9 cellular contexts compared by ENCODE assay signal in genomic region chr13:114019367-114019766, GRCh38. TPM values are rescaled to one million over a fixed set of nuclear protein-coding genes. Genes with fewer than 3 reads are reported as not detected.
DNase-seq lines count a peak whose midpoint lies in the region; ATAC-seq and TF ChIP-seq lines count a peak whose summit lies in the region.
"Had no signal": no experiment of that assay in that cellular context is flagged by ENCODE, and none has a peak within 500 bp of the region (broad histone marks: within the 10 kb centered on the region; RNA-seq: fewer than 3 reads in every experiment).

No MANE protein-coding gene starts in this region.

- no peaks in the 10 kb centered on the region for H3K9me3 ChIP-seq in CD8-positive, alpha-beta T cell (ENCODE audit: low read length)
- peaks cover 0 to 1% of the 10 kb centered on the region in 2 donors for H3K9me3 ChIP-seq in neuronal stem cell (replicated peaks in 1 of 2; ENCODE audit: control insufficient read depth in 2 of 2, insufficient read depth in 1 of 2, low read depth in 1 of 2, low read length in 2 of 2)

- no peak overlapping the region for H3K14ac ChIP-seq in neuronal stem cell (ENCODE audit: low read length)

- peaks cover 3% of the 10 kb centered on the region for H3K79me1 ChIP-seq in neuronal stem cell (ENCODE audit: low read depth, low read length)

- H3K27me3 Mint-ChIP-seq in CD8-positive, alpha-beta T cell (ENCODE audit: low read depth), result no peaks in the 10 kb centered on the region
- no peaks in the 10 kb centered on the region for H3K27me3 Mint-ChIP-seq in Calu3 (ENCODE audit: unreplicated experiment)

- no peak overlapping the region for H3K27ac Mint-ChIP-seq in CD8-positive, alpha-beta T cell
- H3K27ac Mint-ChIP-seq in Calu3 (ENCODE audit: unreplicated experiment), result no peak overlapping the region

- BruUV-seq in Calu3 (replicated peaks; lab: Mats Ljungman, UMichigan), result no TSS peak

- no peak overlapping the region for H2AFZ ChIP-seq in neuronal stem cell (ENCODE audit: low read length)

- H3K36me3 Mint-ChIP-seq in CD8-positive, alpha-beta T cell, result peaks cover 77% of the 10 kb centered on the region
- no peaks in the 10 kb centered on the region for H3K36me3 Mint-ChIP-seq in Calu3 (ENCODE audit: insufficient read depth, unreplicated experiment)

- H3K4me1 ChIP-seq in CD8-positive, alpha-beta T cell (ENCODE audit: insufficient read depth, low read length), result no peaks in the 10 kb centered on the region
- H3K4me1 ChIP-seq in neuronal stem cell (ENCODE audit: control insufficient read depth in 2 of 2, insufficient read depth in 1 of 2, low read depth in 1 of 2, low read length in 2 of 2), result peaks cover 0 to 2% of the 10 kb centered on the region in 2 donors

- H3K27ac ChIP-seq in CD8-positive, alpha-beta T cell (ENCODE audit: low read depth, low read length), result no peak overlapping the region
- no peak overlapping the region for H3K27ac ChIP-seq in neuronal stem cell (replicated peaks; ENCODE audit: low read length)

- H2BK5ac ChIP-seq in neuronal stem cell (ENCODE audit: low read length), result no peak overlapping the region

- H3K36me3 ChIP-seq in CD8-positive, alpha-beta T cell (ENCODE audit: insufficient read depth, low read length), result peaks cover 95% of the 10 kb centered on the region
- H3K36me3 ChIP-seq in neuronal stem cell (replicated peaks in 1 of 2; ENCODE audit: control insufficient read depth in 2 of 2, insufficient read depth in 2 of 2, low read length in 2 of 2), result peaks cover 0 to 94% of the 10 kb centered on the region in 2 donors

- no peak overlapping the region for H4K8ac ChIP-seq in neuronal stem cell (ENCODE audit: low read depth, low read length)

- CTCF ChIA-PET in CD8-positive, alpha-beta T cell (lab: Charles Lee), result no interaction called here
- CTCF ChIA-PET in Calu3 (lab: Charles Lee), result no interaction called here

- no peaks in the 10 kb centered on the region for H3K27me3 ChIP-seq in CD8-positive, alpha-beta T cell (ENCODE audit: insufficient read depth, low read length)
- no peaks in the 10 kb centered on the region for H3K27me3 ChIP-seq in neuronal stem cell (ENCODE audit: control insufficient read depth in 3 of 3, insufficient read depth in 3 of 3, low read depth in 1 of 3, low read length in 3 of 3)

- TF ChIP-seq CTCF in CD8-positive, alpha-beta T cell (IDR thresholded peaks at IDR 0.05), result no peak
- TF ChIP-seq CTCF in Calu3 (IDR thresholded peaks at IDR 0.05; ENCODE audit: unreplicated experiment), result no peak

- DNase-seq in CD8-positive, alpha-beta T cell, result peak in 4 of 7 experiments; percentile 21 to 55 (median 44)
- DNase-seq in NCI-H226, result peak; percentile 6
- DNase-seq in activated CD8-positive, alpha-beta memory T cell treated with anti-CD3 and anti-CD28 coated beads, Interleukin-2, amount 50 U/mL, for 48 hours, result peak; percentile 74
- DNase-seq in neuronal stem cell (ENCODE audit: low spot score), result no peak
- DNase-seq in Kasumi-1 (lab: John Stamatoyannopoulos, UW), result no peak
- DNase-seq in Calu3, result no peak
- DNase-seq: GDM1 had no signal

- intact Hi-C loops in CD8-positive, alpha-beta T cell (cut with DNase I, micrococcal nuclease), result loop anchor here in 1 of 2 experiments (10.0 kb wide), 1 partner anchor 205 kb away; no protein-coding TSS in a partner anchor
- intact Hi-C loops in Calu3 (cut with micrococcal nuclease; ENCODE audit: unreplicated experiment), result no loop called here

- H3K4ac ChIP-seq in neuronal stem cell (ENCODE audit: low read length), result no peak overlapping the region

- H3K9me3 Mint-ChIP-seq in CD8-positive, alpha-beta T cell, result no peaks in the 10 kb centered on the region
- no peaks in the 10 kb centered on the region for H3K9me3 Mint-ChIP-seq in Calu3 (ENCODE audit: low read depth, unreplicated experiment)

- peak overlapping the region; percentile 65 for H3K23ac ChIP-seq in neuronal stem cell (ENCODE audit: low read depth, low read length, poor library complexity)

- no peaks in the 10 kb centered on the region for H3K4me1 Mint-ChIP-seq in CD8-positive, alpha-beta T cell (ENCODE audit: low read depth)
- no peaks in the 10 kb centered on the region for H3K4me1 Mint-ChIP-seq in Calu3 (ENCODE audit: low read depth, unreplicated experiment)

- no peak overlapping the region for H2BK12ac ChIP-seq in neuronal stem cell (ENCODE audit: low read length)

- peak overlapping the region; percentile 43 for H2BK15ac ChIP-seq in neuronal stem cell (ENCODE audit: low read length)

- H3K4me3 Mint-ChIP-seq in CD8-positive, alpha-beta T cell, result no peak overlapping the region
- no peak overlapping the region for H3K4me3 Mint-ChIP-seq in Calu3 (ENCODE audit: low read depth, unreplicated experiment)

- H3K18ac ChIP-seq in neuronal stem cell (ENCODE audit: low read length), result peak overlapping the region; percentile 27

- no peak overlapping the region for H3K4me2 ChIP-seq in neuronal stem cell (ENCODE audit: insufficient read depth, low read length, poor library complexity, severe bottlenecking)

- no peak overlapping the region for H3K4me3 ChIP-seq in CD8-positive, alpha-beta T cell (ENCODE audit: low read depth, low read length)
- H3K4me3 ChIP-seq in neuronal stem cell (ENCODE audit: low read length in 2 of 2), result no peak overlapping the region

- no peak overlapping the region for H2BK120ac ChIP-seq in neuronal stem cell (ENCODE audit: low read depth, low read length)

- no peak overlapping the region for H3K9ac ChIP-seq in neuronal stem cell (ENCODE audit: low read depth, low read length, poor library complexity)

- no CpG with 5 or more reads among the region's 13 CpGs for WGBS in neuronal stem cell (ENCODE audit: extremely low coverage in 2 of 2, insufficient read length in 2 of 2, insufficient replicate concordance in 1 of 2), 2 donors

- no peak overlapping the region for H4K91ac ChIP-seq in neuronal stem cell (ENCODE audit: low read depth, low read length, poor library complexity)

- peak overlapping the region; percentile 88 for H2AK5ac ChIP-seq in neuronal stem cell (ENCODE audit: low read depth, low read length)

- peak; percentile 68 for ATAC-seq in CD8-positive, alpha-beta T cell
- ATAC-seq in GM21576 (IDR thresholded peaks at IDR 0.05; ENCODE audit: unreplicated experiment) (no peak), HG03354 (IDR thresholded peaks at IDR 0.05; ENCODE audit: poor library complexity, severe bottlenecking, unreplicated experiment) (no peak)

- POLR2A ChIA-PET in CD8-positive, alpha-beta T cell (lab: Charles Lee), result no interaction called here

RNA-seq across cellular contexts. Expression of gene C13orf46, which starts 45.5 kb away (rescaled TPM):
- total RNA-seq in CD8-positive, alpha-beta T cell, result 10 to 100 TPM; 12.1 to 16.8 TPM
- 0.03 TPM for polyA plus RNA-seq in neuronal stem cell (2013, experiment 1 of 2)
- 0.04 TPM for polyA plus RNA-seq in neuronal stem cell (2013, experiment 2 of 2)
- 0.29 and 0.33 TPM in 2 replicates for total RNA-seq in Calu3 (2022)

Comparison
In these comparisons a context has a peak if more than half of its experiments do, and no peak if none do; other contexts are left out.
1. DNase-seq: peak in CD8-positive, alpha-beta T cell (4 of 7), NCI-H226 (single experiment) and activated CD8-positive, alpha-beta memory T cell treated with anti-CD3 and anti-CD28 coated beads, Interleukin-2, amount 50 U/mL, for 48 hours (single experiment); none in neuronal stem cell (single experiment), Kasumi-1 (0 of 2) and Calu3 (single experiment).